Comparison of ENCODE assay signal across 1 cellular context in the genomic region with DNA sequence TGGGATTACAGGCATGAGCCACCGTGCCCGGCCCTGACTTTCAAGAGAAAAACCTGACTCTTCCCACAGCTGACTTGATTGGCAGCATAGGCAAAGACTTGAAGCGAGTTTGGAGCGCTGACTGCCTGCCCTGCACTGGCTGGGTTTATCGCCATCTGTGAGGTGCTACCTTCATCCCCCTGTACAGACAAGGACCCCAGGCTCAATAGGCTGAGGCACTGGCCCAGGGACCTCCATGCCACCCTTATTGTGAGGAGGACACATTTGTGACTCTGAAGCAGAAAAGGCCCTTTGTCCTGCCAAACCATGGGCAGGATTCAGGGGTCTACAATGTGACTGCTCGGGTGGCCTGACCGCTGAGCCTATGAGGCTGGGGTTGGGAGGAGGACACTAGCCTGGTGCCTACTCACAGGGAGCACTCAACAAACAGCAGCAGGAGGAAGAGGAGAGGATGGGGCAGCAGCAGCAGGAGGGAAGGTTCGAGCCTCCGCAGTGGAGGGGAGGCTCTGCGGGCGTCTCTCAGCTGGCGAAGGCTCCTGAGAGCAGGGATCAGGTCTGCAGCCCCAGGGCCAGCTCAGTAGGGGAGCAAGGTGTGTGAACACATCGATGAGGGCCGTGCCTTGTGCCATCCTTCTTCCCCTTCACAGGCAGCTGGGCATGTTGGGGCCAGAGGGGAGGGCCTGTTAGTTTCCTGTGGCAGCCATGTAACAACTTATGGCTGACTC.
TF ChIP-seq lines count a peak whose summit lies in the region.

No MANE protein-coding gene starts in this region.

TF ChIP-seq in HepG2, 621 proteins besides CTCF, POLR2A, EP300 and RAD21 (continued from another document):
- TF ChIP-seq, protein P1, sequence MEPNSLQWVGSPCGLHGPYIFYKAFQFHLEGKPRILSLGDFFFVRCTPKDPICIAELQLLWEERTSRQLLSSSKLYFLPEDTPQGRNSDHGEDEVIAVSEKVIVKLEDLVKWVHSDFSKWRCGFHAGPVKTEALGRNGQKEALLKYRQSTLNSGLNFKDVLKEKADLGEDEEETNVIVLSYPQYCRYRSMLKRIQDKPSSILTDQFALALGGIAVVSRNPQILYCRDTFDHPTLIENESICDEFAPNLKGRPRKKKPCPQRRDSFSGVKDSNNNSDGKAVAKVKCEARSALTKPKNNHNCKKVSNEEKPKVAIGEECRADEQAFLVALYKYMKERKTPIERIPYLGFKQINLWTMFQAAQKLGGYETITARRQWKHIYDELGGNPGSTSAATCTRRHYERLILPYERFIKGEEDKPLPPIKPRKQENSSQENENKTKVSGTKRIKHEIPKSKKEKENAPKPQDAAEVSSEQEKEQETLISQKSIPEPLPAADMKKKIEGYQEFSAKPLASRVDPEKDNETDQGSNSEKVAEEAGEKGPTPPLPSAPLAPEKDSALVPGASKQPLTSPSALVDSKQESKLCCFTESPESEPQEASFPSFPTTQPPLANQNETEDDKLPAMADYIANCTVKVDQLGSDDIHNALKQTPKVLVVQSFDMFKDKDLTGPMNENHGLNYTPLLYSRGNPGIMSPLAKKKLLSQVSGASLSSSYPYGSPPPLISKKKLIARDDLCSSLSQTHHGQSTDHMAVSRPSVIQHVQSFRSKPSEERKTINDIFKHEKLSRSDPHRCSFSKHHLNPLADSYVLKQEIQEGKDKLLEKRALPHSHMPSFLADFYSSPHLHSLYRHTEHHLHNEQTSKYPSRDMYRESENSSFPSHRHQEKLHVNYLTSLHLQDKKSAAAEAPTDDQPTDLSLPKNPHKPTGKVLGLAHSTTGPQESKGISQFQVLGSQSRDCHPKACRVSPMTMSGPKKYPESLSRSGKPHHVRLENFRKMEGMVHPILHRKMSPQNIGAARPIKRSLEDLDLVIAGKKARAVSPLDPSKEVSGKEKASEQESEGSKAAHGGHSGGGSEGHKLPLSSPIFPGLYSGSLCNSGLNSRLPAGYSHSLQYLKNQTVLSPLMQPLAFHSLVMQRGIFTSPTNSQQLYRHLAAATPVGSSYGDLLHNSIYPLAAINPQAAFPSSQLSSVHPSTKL (CRISPR knock-in tag; IDR thresholded peaks at IDR 0.05): no peak
- no peak for TF ChIP-seq FOSL1 (CRISPR knock-in tag; IDR thresholded peaks at IDR 0.05; ENCODE audit: borderline replicate concordance)
- TF ChIP-seq ZNF136 (CRISPR knock-in tag; IDR thresholded peaks at IDR 0.05; ENCODE audit: low read depth): no peak
- TF ChIP-seq ZNF740 (CRISPR knock-in tag; IDR thresholded peaks at IDR 0.05): no peak
- no peak for TF ChIP-seq MAF1 (CRISPR knock-in tag; IDR thresholded peaks at IDR 0.05; ENCODE audit: borderline replicate concordance)
